8 cellular contexts compared by ENCODE assay signal in the genomic region with DNA sequence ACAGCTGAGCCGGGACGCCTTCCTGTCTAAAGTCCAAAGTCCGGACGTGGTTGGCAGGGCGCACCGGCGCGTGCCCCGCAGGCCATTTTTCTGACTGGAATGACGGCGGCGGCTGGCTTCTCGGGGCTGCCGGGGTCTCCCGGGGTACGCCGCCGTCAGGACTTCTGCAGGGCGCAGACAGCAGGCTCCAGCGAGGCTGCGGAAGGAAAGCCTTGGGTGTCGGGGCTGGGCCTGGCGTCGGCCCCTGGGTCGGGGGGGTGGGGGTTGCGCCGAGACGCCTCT. TPM values are rescaled to one million over a fixed set of nuclear protein-coding genes. Genes with fewer than 3 reads are reported as not detected.
DNase-seq lines count a peak whose midpoint lies in the region; ATAC-seq lines count a peak whose summit lies in the region.

No MANE protein-coding gene starts in this region.

- peak overlapping the region; percentile 87 for H3K9ac ChIP-seq in muscle layer of colon (ENCODE audit: low read length)

- H3K4me1 ChIP-seq in effector memory CD4-positive, alpha-beta T cell (ENCODE audit: control insufficient read depth, insufficient read depth, low read length, poor library complexity, severe bottlenecking) = peaks cover 16% of the 10 kb centered on the region
- peaks cover 22% of the 10 kb centered on the region for H3K4me1 ChIP-seq in muscle layer of colon (ENCODE audit: insufficient read depth, low read length)

- peak overlapping the region; percentile 96 for H3K4me3 ChIP-seq in effector memory CD4-positive, alpha-beta T cell (ENCODE audit: insufficient read depth, low read depth, low read length, poor library complexity, severe bottlenecking)
- H3K4me3 ChIP-seq in muscle layer of colon (ENCODE audit: low read depth in 1 of 2, low read length in 2 of 2) = peak overlapping the region; percentile 67 to 95

- H3K27ac ChIP-seq in effector memory CD4-positive, alpha-beta T cell (ENCODE audit: insufficient read depth, low read length, poor library complexity, severe bottlenecking) = peak overlapping the region; percentile 93
- H3K27ac ChIP-seq in muscle layer of colon (ENCODE audit: low read depth, low read length) = peak overlapping the region; percentile 92

- H3K36me3 Mint-ChIP-seq in activated T-cell treated with anti-CD3 and anti-CD28 coated beads, Interleukin-2, amount 50 U/mL, for 4 hours (ENCODE audit: insufficient read depth) = peaks cover 1% of the 10 kb centered on the region

- H3K36me3 ChIP-seq in effector memory CD4-positive, alpha-beta T cell (ENCODE audit: control insufficient read depth, insufficient read depth, low read length) = no peaks in the 10 kb centered on the region
- no peaks in the 10 kb centered on the region for H3K36me3 ChIP-seq in muscle layer of colon (ENCODE audit: insufficient read depth, low read length)

- H3K4me1 Mint-ChIP-seq in activated T-cell treated with anti-CD3 and anti-CD28 coated beads, Interleukin-2, amount 50 U/mL, for 4 hours (ENCODE audit: low read depth) = peaks cover 45% of the 10 kb centered on the region

- no peaks in the 10 kb centered on the region for H3K9me3 Mint-ChIP-seq in activated T-cell treated with anti-CD3 and anti-CD28 coated beads, Interleukin-2, amount 50 U/mL, for 4 hours

- H3K9me3 ChIP-seq in effector memory CD4-positive, alpha-beta T cell (ENCODE audit: control insufficient read depth, low read length) = no peaks in the 10 kb centered on the region
- no peaks in the 10 kb centered on the region for H3K9me3 ChIP-seq in muscle layer of colon (ENCODE audit: low read length)

- peak; percentile 49 to 50 for ATAC-seq in activated T-cell treated with anti-CD3 and anti-CD28 coated beads, Interleukin-2, amount 50 U/mL, for 4 hours
- peak; percentile 56 for ATAC-seq in HG02943 (IDR thresholded peaks at IDR 0.05; ENCODE audit: low read depth, unreplicated experiment)

- no peak for DNase-seq in activated T-cell treated with anti-CD3 and anti-CD28 coated beads, Interleukin-2, amount 50 U/mL, for 4 hours
- DNase-seq in activated T-cell treated with anti-CD3 and anti-CD28 coated beads, Interleukin-2, amount 50 U/mL, for 1 hour = no peak
- DNase-seq in RKO (ENCODE audit: low spot score) (peak; percentile 73), ureter (ENCODE audit: low spot score) (no peak), DMS 273 (lab: John Stamatoyannopoulos, UW; ENCODE audit: unreplicated experiment) (no peak)
- DNase-seq in effector memory CD4-positive, alpha-beta T cell = no peak

- peak overlapping the region; percentile 87 for H3K4me3 Mint-ChIP-seq in activated T-cell treated with anti-CD3 and anti-CD28 coated beads, Interleukin-2, amount 50 U/mL, for 4 hours

- no peaks in the 10 kb centered on the region for H3K27me3 Mint-ChIP-seq in activated T-cell treated with anti-CD3 and anti-CD28 coated beads, Interleukin-2, amount 50 U/mL, for 4 hours (ENCODE audit: low read depth)

- H3K27me3 ChIP-seq in effector memory CD4-positive, alpha-beta T cell (replicated peaks; ENCODE audit: control insufficient read depth, insufficient read depth, low read length, poor library complexity, severe bottlenecking) = no peaks in the 10 kb centered on the region
- no peaks in the 10 kb centered on the region for H3K27me3 ChIP-seq in muscle layer of colon (ENCODE audit: control insufficient read depth in 1 of 2, insufficient read depth in 2 of 2, low read length in 2 of 2)

RNA-seq across cellular contexts. Expression of a gene that starts 32.8 kb away (rescaled TPM):
- 10 to 100 TPM; 14.7 to 19.7 (median 14.8) TPM for total RNA-seq in activated T-cell treated with anti-CD3 and anti-CD28 coated beads, Interleukin-2, amount 50 U/mL, for 4 hours
- total RNA-seq in ureter = 29.5 TPM
